In genomic region chr4:52751349-52751911, GRCh38 we compare ENCODE assay signal across 8 cellular contexts.
DNase-seq lines count a peak whose midpoint lies in the region; TF ChIP-seq lines count a peak whose summit lies in the region.

ERVMER34-1 (minus strand) TSS chr4:52751425; CDS start chr4:52745520, 5,905 bp downstream.

- H3K4me3 ChIP-seq in AG10803 (ENCODE audit: low read length): peak within 1 kb of the TSS; percentile 57
- H3K4me3 ChIP-seq in retinal pigment epithelial cell (ENCODE audit: low read length): peak within 1 kb of the TSS; percentile 54

- TF ChIP-seq CTCF in AG10803 (conservative IDR thresholded peaks at IDR 0.05; ENCODE audit: low read length) (no peak), retinal pigment epithelial cell (conservative IDR thresholded peaks at IDR 0.05; ENCODE audit: low read depth, low read length) (no peak)

- DNase-seq in AG10803 (ENCODE audit: low read depth): peak; percentile 14
- peak; percentile 83 for DNase-seq in HuH-7 (ENCODE audit: low spot score)
- DNase-seq in astrocyte of the hippocampus (ENCODE audit: low read depth, low spot score): peak; percentile 71
- DNase-seq in iPS DF 4.7 (ENCODE audit: extremely low read depth, low spot score): peak; percentile 74
- peak; percentile 14 for DNase-seq in retinal pigment epithelial cell (ENCODE audit: low read depth)
- no peak for DNase-seq in Kasumi-1 (lab: John Stamatoyannopoulos, UW)
- DNase-seq in erythroblast (lab: John Stamatoyannopoulos, UW): no peak
- no peak for DNase-seq in foreskin melanocyte

- TF ChIP-seq POLR2A in erythroblast (IDR thresholded peaks at IDR 0.05; ENCODE audit: low read length): no peak

Comparison
In these comparisons a context has a peak if more than half of its experiments do, and no peak if none do; other contexts are left out.
1. DNase-seq: peak in AG10803 (single experiment), HuH-7 (single experiment), astrocyte of the hippocampus (single experiment), iPS DF 4.7 (single experiment) and retinal pigment epithelial cell (single experiment); none in Kasumi-1 (0 of 2), erythroblast (0 of 2) and foreskin melanocyte (single experiment).